15 cellular contexts compared by ENCODE assay signal in the genomic region with DNA sequence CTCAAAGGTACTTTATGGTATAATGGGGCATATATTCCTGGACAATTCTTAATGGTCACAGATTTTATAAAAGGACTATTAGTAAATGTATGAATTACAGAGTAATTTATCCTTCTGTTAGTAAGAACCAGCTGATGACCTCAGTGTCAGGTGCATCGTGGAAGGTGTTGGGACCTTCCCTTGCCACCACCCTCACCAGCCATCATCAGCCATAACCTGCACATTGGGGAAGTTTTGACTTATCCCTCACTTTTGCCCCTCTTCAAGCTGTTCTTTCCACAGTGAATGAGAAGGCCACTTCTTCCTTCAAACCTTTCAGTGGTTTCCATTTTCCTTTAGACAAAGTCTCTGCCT. TPM values are rescaled to one million over a fixed set of nuclear protein-coding genes. Genes with fewer than 3 reads are reported as not detected.
DNase-seq lines count a peak whose midpoint lies in the region; ATAC-seq and TF ChIP-seq lines count a peak whose summit lies in the region.
"Had no signal": no experiment of that assay in that cellular context is flagged by ENCODE, and none has a peak within 500 bp of the region (broad histone marks: within the 10 kb centered on the region; RNA-seq: fewer than 3 reads in every experiment).

No MANE protein-coding gene starts in this region.

- H3K27me3 ChIP-seq in spleen (replicated peaks in 1 of 7) = peaks cover 0 to 17% (median 0%) of the 10 kb centered on the region in 7 donors
- H3K27me3 ChIP-seq in testis = no peaks in the 10 kb centered on the region

- peak overlapping the region in 7 of 8 donors; percentile 18 to 88 (median 56) for H3K27ac ChIP-seq in spleen
- H3K27ac ChIP-seq in testis = no peak overlapping the region
- H3K27ac ChIP-seq: WERI-Rb-1 had no signal

- no peak for TF ChIP-seq POLR2A in spleen (IDR thresholded peaks at IDR 0.05)
- no peak for TF ChIP-seq POLR2A in testis (IDR thresholded peaks at IDR 0.05)

- H3K9me3 ChIP-seq in spleen (no peaks in the 10 kb centered on the region), testis (no peaks in the 10 kb centered on the region)

- H3K9me3 Mint-ChIP-seq in activated T-helper 17 cell treated with anti-CD3 and anti-CD28 coated beads, Interleukin-2, amount 50 U/mL, for 72 hours = peaks cover 4% of the 10 kb centered on the region

- ATAC-seq in GM21786 (IDR thresholded peaks at IDR 0.05; ENCODE audit: unreplicated experiment) (peak; percentile 25), HG02588 (IDR thresholded peaks at IDR 0.05; ENCODE audit: unreplicated experiment) (no peak)
- peak; percentile 28 for ATAC-seq in activated T-helper 17 cell treated with anti-CD3 and anti-CD28 coated beads, Interleukin-2, amount 50 U/mL, for 72 hours (replicated peaks)

- H3K27ac Mint-ChIP-seq in activated T-helper 17 cell treated with anti-CD3 and anti-CD28 coated beads, Interleukin-2, amount 50 U/mL, for 72 hours = peak overlapping the region; percentile 97

- 55 to 86% (median 66%) methylated on average over 1 of the region's 1 CpG for WGBS in spleen, 5 donors
- WGBS in testis, 2 donors = 67 to 84% methylated on average over 1 of the region's 1 CpG

- no peak overlapping the region for H3K4me3 ChIP-seq in spleen
- H3K4me3 ChIP-seq in testis = no peak overlapping the region
- H3K4me3 ChIP-seq: lung had no signal

- intact Hi-C loops in spleen (cut with DNase I; ENCODE audit: low total_unique reads) = no loop called here
- intact Hi-C loops in testis (cut with DNase I; ENCODE audit: low total_unique reads) = no loop called here

- H3K36me3 Mint-ChIP-seq in activated T-helper 17 cell treated with anti-CD3 and anti-CD28 coated beads, Interleukin-2, amount 50 U/mL, for 72 hours (ENCODE audit: low read depth) = peaks cover 95% of the 10 kb centered on the region

- TF ChIP-seq CTCF in spleen (IDR thresholded peaks at IDR 0.05 in 8 of 11, conservative IDR thresholded peaks at IDR 0.05 in 3 of 11) (no peak), testis (IDR thresholded peaks at IDR 0.05) (no peak)

- H3K36me3 ChIP-seq in spleen = peaks cover 0 to 87% (median 42%) of the 10 kb centered on the region in 6 donors
- H3K36me3 ChIP-seq in testis (ENCODE audit: low read depth, missing control alignments) = no peaks in the 10 kb centered on the region
- H3K36me3 ChIP-seq: WERI-Rb-1 had no signal

- H3K27me3 Mint-ChIP-seq in activated T-helper 17 cell treated with anti-CD3 and anti-CD28 coated beads, Interleukin-2, amount 50 U/mL, for 72 hours = no peaks in the 10 kb centered on the region

- peaks cover 58% of the 10 kb centered on the region for H3K4me1 Mint-ChIP-seq in activated T-helper 17 cell treated with anti-CD3 and anti-CD28 coated beads, Interleukin-2, amount 50 U/mL, for 72 hours

- H3K4me3 Mint-ChIP-seq in activated T-helper 17 cell treated with anti-CD3 and anti-CD28 coated beads, Interleukin-2, amount 50 U/mL, for 72 hours = peak overlapping the region; percentile 82

- peaks cover 38 to 93% (median 51%) of the 10 kb centered on the region in 6 donors for H3K4me1 ChIP-seq in spleen
- no peaks in the 10 kb centered on the region for H3K4me1 ChIP-seq in testis

- DNase-seq in activated CD8-positive, alpha-beta memory T cell treated with anti-CD3 and anti-CD28 coated beads for 24 hours = peak; percentile 55
- DNase-seq in activated CD8-positive, alpha-beta memory T cell treated with anti-CD3 and anti-CD28 coated beads, Interleukin-2, amount 50 U/mL, for 48 hours = no peak
- DNase-seq in spleen (no peak), NCI-H82 (lab: John Stamatoyannopoulos, UW) (no peak), testis (no peak)
- DNase-seq: ACHN; activated effector memory CD4-positive, alpha-beta T cell treated with anti-CD3 and anti-CD28 coated beads, Interleukin-2, amount 50 U/mL, for 16 hours; effector CD8-positive, alpha-beta T cell; NCI-H1092 treated with DMSO at 0.1 percent for 48 hours; NCI-H2227 treated with DMSO at 0.1 percent for 48 hours; WERI-Rb-1 had no signal

RNA-seq across cellular contexts. Expression of gene FIGNL1, which starts 52.2 kb away (rescaled TPM):
- total RNA-seq in activated T-helper 17 cell treated with anti-CD3 and anti-CD28 coated beads, Interleukin-2, amount 50 U/mL, for 72 hours = 10 to 100 TPM; 51.9 to 62.5 TPM
- total RNA-seq in spleen (10 to 100 TPM in 5 of 7 donors, 1 to 10 TPM in 2; 8.6 to 22.5 (median 14.4) TPM), testis (10 to 100 TPM; 19.1 to 20.9 TPM)
- polyA plus RNA-seq in spleen (1 to 10 TPM; 5.0 to 9.3 (median 6.4) TPM), testis (ENCODE audit: insufficient read depth, low read depth, low replicate concordance) (10.4 TPM)

Comparison
In these comparisons a context has a peak if more than half of its experiments do, and no peak if none do; other contexts are left out.
1. H3K27ac ChIP-seq: peak in spleen (7 of 8); none in testis (0 of 2).